ENCODE assay signal across 30 cellular contexts in genomic region chr10:72772031-72772430, GRCh38.
"Had no signal": no experiment of that assay in that cellular context is flagged by ENCODE, and none has a peak within 500 bp of the region (broad histone marks: within the 10 kb centered on the region; RNA-seq: fewer than 3 reads in every experiment).

No MANE protein-coding gene starts in this region.

- DNase-seq: activated CD4-positive, alpha-beta memory T cell treated with anti-CD3 and anti-CD28 coated beads, Interleukin-2, amount 10 ng/mL, durations not matched to agents 7 days and 5 days; activated CD4-positive, alpha-beta T cell treated with anti-CD3 and anti-CD28 coated beads for 36 hours; activated CD4-positive, alpha-beta T cell treated with anti-CD3 and anti-CD28 coated beads, Interleukin-2, amount 50 U/mL, for 1 hour; activated gamma-delta T cell; activated naive CD4-positive, alpha-beta T cell treated with anti-CD3 and anti-CD28 coated beads for 36 hours; activated T-cell treated with anti-CD3 and anti-CD28 coated beads for 4 hours; activated T-cell treated with anti-CD3 and anti-CD28 coated beads, Interleukin-2, amount 50 U/mL, for 48 hours; brain microvascular endothelial cell; Kasumi-1; KBM-7; NCI-H1092; NCI-H1417; NCI-H2029; NCI-H2107; NCI-H2171 treated with DMSO at 0.1 percent for 48 hours; NCI-H226; NCI-H526; NCI-H774; NK-92 treated with Interleukin-12 subunit alpha and Interleukin-12 subunit beta, amount 100 ng/mL, for 24 hours; OCI-M1; RPMI8226; T-cell; T-helper 2 cell; T1000 had no signal

- H3K27me3 ChIP-seq: brain microvascular endothelial cell had no signal

- ATAC-seq: activated CD4-positive, alpha-beta T cell treated with anti-CD3 and anti-CD28 coated beads for 36 hours; activated T-helper 17 cell treated with anti-CD3 and anti-CD28 coated beads, Interleukin-2, amount 50 U/mL, for 72 hours; Panc1; Right ventricle myocardium inferior; T-cell had no signal

- H3K36me3 ChIP-seq: brain microvascular endothelial cell had no signal

- H3K4me3 ChIP-seq: SK-N-MC had no signal

- FAIRE-seq: TTC549 had no signal

- H3K27ac ChIP-seq: brain microvascular endothelial cell, SK-N-MC, VCaP had no signal
